In genomic region chr1:57824535-57824934, GRCh38 we compare ENCODE assay signal across 31 cellular contexts.
DNase-seq lines count a peak whose midpoint lies in the region; ATAC-seq and TF ChIP-seq lines count a peak whose summit lies in the region.
"Had no signal": no experiment of that assay in that cellular context is flagged by ENCODE, and none has a peak within 500 bp of the region (broad histone marks: within the 10 kb centered on the region; RNA-seq: fewer than 3 reads in every experiment).

No MANE protein-coding gene starts in this region.

- H3K4ac ChIP-seq in mesenchymal stem cell (ENCODE audit: low read depth in 1 of 2, low read length in 2 of 2) = no peak overlapping the region

- no peak overlapping the region for H2BK120ac ChIP-seq in mesenchymal stem cell (ENCODE audit: low read depth, low read length)

- no peak overlapping the region for H4K8ac ChIP-seq in mesenchymal stem cell (ENCODE audit: low read length)

- WGBS in mesenchymal stem cell = 40% methylated on average over 3 of the region's 3 CpGs

- H3K9me3 ChIP-seq in mesenchymal stem cell (ENCODE audit: control insufficient read depth, low read length) = no peaks in the 10 kb centered on the region
- no peaks in the 10 kb centered on the region for H3K9me3 ChIP-seq in naive thymus-derived CD4-positive, alpha-beta T cell (ENCODE audit: control insufficient read depth in 2 of 3, low read length in 3 of 3)
- H3K9me3 ChIP-seq: heart left ventricle, prostate gland, SJCRH30, thoracic aorta had no signal

- H3K4me1 Mint-ChIP-seq in naive thymus-derived CD4-positive, alpha-beta T cell = no peaks in the 10 kb centered on the region
- H3K4me1 Mint-ChIP-seq: activated naive CD4-positive, alpha-beta T cell treated with anti-CD3 and anti-CD28 coated beads, Interleukin-2, amount 50 U/mL, for 24 hours; stimulated activated naive CD8-positive, alpha-beta T cell treated with anti-CD3 and anti-CD28 coated beads, Interleukin-15, amount 100 ng/mL, for 72 hours had no signal

- intact Hi-C loops in naive thymus-derived CD4-positive, alpha-beta T cell (cut with micrococcal nuclease) = no loop called here

- no peak overlapping the region for H3K4me2 ChIP-seq in mesenchymal stem cell (ENCODE audit: low read length, poor library complexity, severe bottlenecking)

- H3K4me1 ChIP-seq in mesenchymal stem cell (ENCODE audit: control insufficient read depth, insufficient read depth, low read depth, low read length) = no peaks in the 10 kb centered on the region
- no peaks in the 10 kb centered on the region for H3K4me1 ChIP-seq in naive thymus-derived CD4-positive, alpha-beta T cell (ENCODE audit: control insufficient read depth in 2 of 2, insufficient read depth in 2 of 2, low read length in 2 of 2)
- H3K4me1 ChIP-seq: heart left ventricle, prostate gland, SJCRH30 had no signal

- no peak overlapping the region for H3K4me3 Mint-ChIP-seq in naive thymus-derived CD4-positive, alpha-beta T cell
- H3K4me3 Mint-ChIP-seq: activated naive CD4-positive, alpha-beta T cell treated with anti-CD3 and anti-CD28 coated beads, Interleukin-2, amount 50 U/mL, for 24 hours; mesothelial cell of epicardium; stimulated activated naive CD8-positive, alpha-beta T cell treated with anti-CD3 and anti-CD28 coated beads, Interleukin-15, amount 100 ng/mL, for 72 hours had no signal

- no peak overlapping the region for H2AK5ac ChIP-seq in mesenchymal stem cell (ENCODE audit: low read length, severe bottlenecking)

- no peak overlapping the region for H3K23ac ChIP-seq in mesenchymal stem cell (ENCODE audit: low read length in 2 of 2)

- H3K36me3 ChIP-seq in mesenchymal stem cell (ENCODE audit: control insufficient read depth in 1 of 2, insufficient read depth in 2 of 2, low read depth in 1 of 2, low read length in 2 of 2) = no peaks in the 10 kb centered on the region
- no peaks in the 10 kb centered on the region for H3K36me3 ChIP-seq in naive thymus-derived CD4-positive, alpha-beta T cell (ENCODE audit: control insufficient read depth in 2 of 3, insufficient read depth in 3 of 3, low read length in 3 of 3)
- H3K36me3 ChIP-seq: heart left ventricle, prostate gland, SJCRH30, thoracic aorta had no signal

- no peaks in the 10 kb centered on the region for H3K36me3 Mint-ChIP-seq in naive thymus-derived CD4-positive, alpha-beta T cell
- H3K36me3 Mint-ChIP-seq: activated naive CD4-positive, alpha-beta T cell treated with anti-CD3 and anti-CD28 coated beads, Interleukin-2, amount 50 U/mL, for 24 hours; mesothelial cell of epicardium had no signal

- H2BK5ac ChIP-seq in mesenchymal stem cell (ENCODE audit: low read depth, low read length, poor library complexity, severe bottlenecking) = no peak overlapping the region

- no peak overlapping the region for H2AFZ ChIP-seq in mesenchymal stem cell (ENCODE audit: low read depth, low read length)

- POLR2A ChIA-PET in naive thymus-derived CD4-positive, alpha-beta T cell (lab: Charles Lee) = no interaction called here

- H3K27ac Mint-ChIP-seq in naive thymus-derived CD4-positive, alpha-beta T cell = no peak overlapping the region
- H3K27ac Mint-ChIP-seq: activated naive CD4-positive, alpha-beta T cell treated with anti-CD3 and anti-CD28 coated beads, Interleukin-2, amount 50 U/mL, for 24 hours; activated T-helper 2 cell treated with anti-CD3 and anti-CD28 coated beads, Interferon-gamma antibody, Interleukin-2, Interleukin-4, amounts not matched to agents 10 μg/mL and 5 μg/mL and 100 μg/mL, durations not matched to agents 14 hours and 24 hours and 36 hours; mesothelial cell of epicardium; stimulated activated naive CD8-positive, alpha-beta T cell treated with anti-CD3 and anti-CD28 coated beads, Interleukin-15, amount 100 ng/mL, for 72 hours had no signal

- H3K79me1 ChIP-seq in mesenchymal stem cell (replicated peaks; ENCODE audit: low read length, poor library complexity, severe bottlenecking) = no peaks in the 10 kb centered on the region

- H3K4me3 ChIP-seq in mesenchymal stem cell (ENCODE audit: insufficient read depth in 1 of 2, low read depth in 1 of 2, low read length in 2 of 2) = no peak overlapping the region
- H3K4me3 ChIP-seq in naive thymus-derived CD4-positive, alpha-beta T cell (ENCODE audit: low read length) = no peak overlapping the region
- H3K4me3 ChIP-seq: heart left ventricle, prostate gland, SJCRH30, thoracic aorta had no signal

- no peaks in the 10 kb centered on the region for H3K27me3 ChIP-seq in mesenchymal stem cell (ENCODE audit: control insufficient read depth in 1 of 2, insufficient read depth in 1 of 2, low read length in 2 of 2)
- H3K27me3 ChIP-seq in naive thymus-derived CD4-positive, alpha-beta T cell (ENCODE audit: control insufficient read depth in 2 of 2, insufficient read depth in 2 of 2, low read length in 2 of 2) = no peaks in the 10 kb centered on the region
- H3K27me3 ChIP-seq: heart left ventricle, SJCRH30 had no signal

- H3K18ac ChIP-seq in mesenchymal stem cell (ENCODE audit: low read depth in 1 of 2, low read length in 2 of 2) = no peak overlapping the region

- no peak overlapping the region for H4K91ac ChIP-seq in mesenchymal stem cell (ENCODE audit: low read length)

- H3K14ac ChIP-seq in mesenchymal stem cell (ENCODE audit: low read length in 2 of 2) = no peak overlapping the region

- DNase-seq in NCI-H146 (lab: John Stamatoyannopoulos, UW) (peak; percentile 6), NCI-H146 treated with DMSO at 0.1 percent for 48 hours (lab: John Stamatoyannopoulos, UW; ENCODE audit: unreplicated experiment) (no peak), NCI-H1105 treated with DMSO at 0.1 percent for 48 hours (lab: John Stamatoyannopoulos, UW) (peak; percentile 44), kidney tubule cell (ENCODE audit: low spot score) (peak; percentile 29), mesenchymal stem cell (no peak), NCI-H524 treated with DMSO at 0.1 percent for 48 hours (lab: John Stamatoyannopoulos, UW) (no peak)
- no peak for DNase-seq in naive thymus-derived CD4-positive, alpha-beta T cell
- DNase-seq: activated CD4-positive, alpha-beta T cell treated with anti-CD3 and anti-CD28 coated beads for 48 hours; activated CD8-positive, alpha-beta memory T cell treated with anti-CD3 and anti-CD28 coated beads for 24 hours; activated T-cell treated with anti-CD3 and anti-CD28 coated beads for 4 hours; amygdala; effector memory CD4-positive, alpha-beta T cell; erythroblast; heart left ventricle; kidney; NCI-H1092 treated with DMSO at 0.1 percent for 48 hours; NCI-H526 treated with DMSO at 0.1 percent for 48 hours; nucleus accumbens; SJCRH30; stimulated activated CD4-positive, alpha-beta T cell treated with anti-CD3 and anti-CD28 coated beads, Interleukin-2, amount 100 ng/mL, for 48 hours; stimulated activated naive CD8-positive, alpha-beta T cell treated with anti-CD3 and anti-CD28 coated beads, Interleukin-15, amount 100 ng/mL, for 72 hours; T1000 had no signal

- H3K27me3 Mint-ChIP-seq in naive thymus-derived CD4-positive, alpha-beta T cell = peaks cover 0 to 10% (median 5%) of the 10 kb centered on the region in 5 donors

- no peak overlapping the region for H2BK15ac ChIP-seq in mesenchymal stem cell (ENCODE audit: low read depth, poor library complexity, severe bottlenecking)

- H3K9me3 Mint-ChIP-seq in naive thymus-derived CD4-positive, alpha-beta T cell = peaks cover 0 to 1% (median 0%) of the 10 kb centered on the region in 11 donors
- H3K9me3 Mint-ChIP-seq: activated naive CD4-positive, alpha-beta T cell treated with anti-CD3 and anti-CD28 coated beads, Interleukin-2, amount 50 U/mL, for 24 hours; activated T-helper 2 cell treated with anti-CD3 and anti-CD28 coated beads, Interferon-gamma antibody, Interleukin-2, Interleukin-4, amounts not matched to agents 10 μg/mL and 5 μg/mL and 100 μg/mL, durations not matched to agents 14 hours and 24 hours and 36 hours; mesothelial cell of epicardium; stimulated activated naive CD8-positive, alpha-beta T cell treated with anti-CD3 and anti-CD28 coated beads, Interleukin-15, amount 100 ng/mL, for 72 hours had no signal

- CTCF ChIA-PET in naive thymus-derived CD4-positive, alpha-beta T cell (lab: Charles Lee) = interaction anchor here (0.6 kb wide), 1 partner anchor 224 kb away, joined by 3 read pairs; no protein-coding TSS in a partner anchor

- H3K9ac ChIP-seq in mesenchymal stem cell (ENCODE audit: low read length) = no peak overlapping the region

- H3K27ac ChIP-seq in mesenchymal stem cell (ENCODE audit: low read length, poor library complexity, severe bottlenecking) = no peak overlapping the region
- no peak overlapping the region for H3K27ac ChIP-seq in naive thymus-derived CD4-positive, alpha-beta T cell (ENCODE audit: low read depth, low read length)
- H3K27ac ChIP-seq: C4-2B, heart left ventricle, prostate gland, SJCRH30, thoracic aorta, VCaP had no signal

- no peak overlapping the region for H2BK12ac ChIP-seq in mesenchymal stem cell (ENCODE audit: low read length in 2 of 2)

- ATAC-seq in SK-N-SH treated with all-trans-retinoic acid at 6 μM for 48 hours = peak; percentile 59; the same call in 2 of the 3 replicates
- no peak for ATAC-seq in naive thymus-derived CD4-positive, alpha-beta T cell
- ATAC-seq: heart left ventricle; sciatic nerve; stimulated activated naive CD8-positive, alpha-beta T cell treated with anti-CD3 and anti-CD28 coated beads, Interleukin-15, amount 100 ng/mL, for 72 hours had no signal

TF ChIP-seq in SK-N-SH treated with all-trans-retinoic acid at 6 μM for 48 hours, 23 proteins besides CTCF, POLR2A, EP300 and RAD21 (continues in another document):
- TF ChIP-seq TOX (CRISPR knock-in tag; IDR thresholded peaks at IDR 0.05; ENCODE audit: borderline replicate concordance) = no peak
- no peak for TF ChIP-seq OSR1 (CRISPR knock-in tag; IDR thresholded peaks at IDR 0.05)
- TF ChIP-seq BACH2 (CRISPR knock-in tag; IDR thresholded peaks at IDR 0.05; ENCODE audit: borderline replicate concordance) = no peak
- TF ChIP-seq ZNF565 (CRISPR knock-in tag; conservative IDR thresholded peaks at IDR 0.05; ENCODE audit: low read depth) = no peak
- no peak for TF ChIP-seq PATZ1 (CRISPR knock-in tag; IDR thresholded peaks at IDR 0.05; ENCODE audit: borderline replicate concordance)
- no peak for TF ChIP-seq SNAI2 (CRISPR knock-in tag; IDR thresholded peaks at IDR 0.05)
- TF ChIP-seq GLIS3 (CRISPR knock-in tag; IDR thresholded peaks at IDR 0.05) = no peak

Comparison
In these comparisons a context has a peak if more than half of its experiments do, and no peak if none do; other contexts are left out.
1. DNase-seq: peak in NCI-H146 (single experiment), NCI-H1105 treated with DMSO at 0.1 percent for 48 hours (single experiment) and kidney tubule cell (single experiment); none in NCI-H146 treated with DMSO at 0.1 percent for 48 hours (single experiment), mesenchymal stem cell (single experiment), NCI-H524 treated with DMSO at 0.1 percent for 48 hours (single experiment) and naive thymus-derived CD4-positive, alpha-beta T cell (0 of 9).